In genomic region chr1:8992936-8993687, GRCh38 we compare ENCODE assay signal across 1 cellular context.
TF ChIP-seq lines count a peak whose summit lies in the region.

No MANE protein-coding gene starts in this region.

TF ChIP-seq in K562, 482 proteins besides CTCF, POLR2A, EP300 and RAD21 (continued from another document):
- no peak for TF ChIP-seq ATF6 (CRISPR knock-in tag; IDR thresholded peaks at IDR 0.05)
- peak; percentile 44 for TF ChIP-seq ZNF280A (IDR thresholded peaks at IDR 0.05; ENCODE audit: low read depth, partially characterized antibody)
- peak in 1 of 3 experiments; percentile 78 for TF ChIP-seq YY1 (IDR thresholded peaks at IDR 0.05; ENCODE audit: borderline replicate concordance in 1 of 3, control insufficient read depth in 1 of 3, extremely low read depth in 1 of 3, insufficient read depth in 3 of 3, insufficient read length in 1 of 3, insufficient replicate concordance in 2 of 3, low read depth in 1 of 3, low read length in 2 of 3)
- peak in 1 of 2 experiments; percentile 78; a peak in 2 of 3 replicates for TF ChIP-seq CBX3 (IDR thresholded peaks at IDR 0.05; ENCODE audit: borderline replicate concordance in 1 of 2, low read length in 2 of 2)
- TF ChIP-seq ZNF766 (CRISPR knock-in tag; conservative IDR thresholded peaks at IDR 0.05): peak; percentile 88
TF ChIP-seq in K562: peak in this region for 8.
